ENCODE assay signal across 17 cellular contexts in the genomic region with DNA sequence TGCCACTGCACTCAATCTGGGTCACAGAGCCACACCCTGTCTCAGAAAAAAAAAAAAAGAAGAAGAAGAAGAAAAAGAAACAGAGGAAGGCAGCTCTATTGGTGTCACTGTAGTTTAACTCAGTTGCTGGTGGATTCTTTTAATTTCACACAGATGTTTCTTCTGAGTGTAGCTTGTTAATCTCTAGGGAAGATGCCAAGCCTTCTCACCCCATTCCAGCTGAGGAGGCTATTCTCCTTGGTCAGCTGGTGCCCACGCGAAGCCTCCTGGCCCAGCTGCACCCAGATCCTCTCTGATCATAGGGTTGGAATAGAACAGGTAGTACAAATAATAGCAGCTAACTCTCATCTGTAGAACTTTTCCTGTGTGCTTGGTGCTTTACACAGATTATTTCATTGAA.
A peak's percentile ranks its signal among the peaks of the same experiment; 100 is the strongest.
DNase-seq lines count a peak whose midpoint lies in the region; ATAC-seq and TF ChIP-seq lines count a peak whose summit lies in the region.
"Had no signal": no experiment of that assay in that cellular context is flagged by ENCODE, and none has a peak within 500 bp of the region (broad histone marks: within the 10 kb centered on the region; RNA-seq: fewer than 3 reads in every experiment).

No MANE protein-coding gene starts in this region.

- H3K4me3 ChIP-seq in endodermal cell (ENCODE audit: low read length) (no peak overlapping the region), subcutaneous abdominal adipose tissue (ENCODE audit: low read depth in 1 of 5, low read length in 5 of 5) (peak overlapping the region; percentile 10 to 49 (median 37))
- H3K4me3 ChIP-seq: testis had no signal

- H3K9ac ChIP-seq in endodermal cell (ENCODE audit: extremely low read depth, low read length, poor library complexity, severe bottlenecking), result no peak overlapping the region
- H3K9ac ChIP-seq in subcutaneous abdominal adipose tissue (ENCODE audit: low read length in 5 of 5), result peak overlapping the region in 3 of 5 donors; percentile 16 to 57 (median 23)

- TF ChIP-seq CTCF in endodermal cell (conservative IDR thresholded peaks at IDR 0.05), result no peak
- no peak for TF ChIP-seq CTCF in mesothelial cell of epicardium (IDR thresholded peaks at IDR 0.05; ENCODE audit: unreplicated experiment)
- no peak for TF ChIP-seq CTCF in glutamatergic neuron (IDR thresholded peaks at IDR 0.05; ENCODE audit: partially characterized antibody, unreplicated experiment)

- H3K27me3 ChIP-seq in endodermal cell (ENCODE audit: control insufficient read depth, insufficient read depth, low read length, poor library complexity, severe bottlenecking) (no peaks in the 10 kb centered on the region), subcutaneous abdominal adipose tissue (ENCODE audit: control insufficient read depth in 5 of 5, insufficient read depth in 4 of 5, low read length in 5 of 5) (no peaks in the 10 kb centered on the region)
- H3K27me3 ChIP-seq: testis had no signal

- H3K9me3 Mint-ChIP-seq in endodermal cell (no peaks in the 10 kb centered on the region), mesothelial cell of epicardium (no peaks in the 10 kb centered on the region), glutamatergic neuron (ENCODE audit: unreplicated experiment) (no peaks in the 10 kb centered on the region)
- H3K9me3 Mint-ChIP-seq: naive B cell had no signal

- H3K4me1 ChIP-seq in endodermal cell (ENCODE audit: control insufficient read depth, insufficient read depth, low read length) (no peaks in the 10 kb centered on the region), subcutaneous abdominal adipose tissue (ENCODE audit: control insufficient read depth in 5 of 5, insufficient read depth in 5 of 5, low read length in 5 of 5) (peaks cover 17 to 62% (median 57%) of the 10 kb centered on the region in 5 donors)

- H3K4me3 Mint-ChIP-seq in endodermal cell, result no peak overlapping the region
- H3K4me3 Mint-ChIP-seq in mesothelial cell of epicardium, result no peak overlapping the region
- H3K4me3 Mint-ChIP-seq in glutamatergic neuron (ENCODE audit: unreplicated experiment), result no peak overlapping the region

- DNase-seq in EH (ENCODE audit: low read depth) (peak; percentile 27), endodermal cell (peak; percentile 18), mesothelial cell of epicardium (ENCODE audit: low spot score in 2 of 2, unreplicated experiment in 2 of 2) (no peak), glutamatergic neuron (no peak)
- no peak for DNase-seq in stimulated activated CD4-positive, alpha-beta T cell treated with anti-CD3 and anti-CD28 coated beads, Interleukin-12 subunit alpha, Interleukin-12 subunit beta, amount 100 ng/mL, for 4 hours
- no peak for DNase-seq in NK-92 treated with Interleukin-12 subunit alpha and Interleukin-12 subunit beta, amount 100 ng/mL, for 24 hours (lab: John Stamatoyannopoulos, UW)
- DNase-seq: activated CD4-positive, alpha-beta T cell treated with anti-CD3 and anti-CD28 coated beads for 4 hours; activated effector memory CD4-positive, alpha-beta T cell treated with anti-CD3 and anti-CD28 coated beads, Interleukin-2, amount 50 U/mL, for 16 hours; Calu3; erythroblast; naive B cell; NCI-H1048; NCI-H2081 treated with DMSO at 0.1 percent for 48 hours; testis had no signal

- no peak for ATAC-seq in HG03469 (IDR thresholded peaks at IDR 0.05; ENCODE audit: unreplicated experiment)

- H3K4me1 Mint-ChIP-seq in endodermal cell (peaks cover 48% of the 10 kb centered on the region), mesothelial cell of epicardium (peaks cover 40% of the 10 kb centered on the region), glutamatergic neuron (ENCODE audit: low read depth, unreplicated experiment) (peaks cover 9% of the 10 kb centered on the region)

- WGBS in endodermal cell (ENCODE audit: insufficient coverage in 1 of 2, insufficient read length in 1 of 2), 2 experiments, result 96% methylated on average over 2 of the region's 2 CpGs; no CpG with 5 or more reads in 1 of the 2 experiments

- H3K27ac Mint-ChIP-seq in endodermal cell (no peak overlapping the region), mesothelial cell of epicardium (peak overlapping the region; percentile 27), glutamatergic neuron (ENCODE audit: unreplicated experiment) (no peak overlapping the region)
- H3K27ac Mint-ChIP-seq: progenitor cell of endocrine pancreas had no signal

- H3K27ac ChIP-seq in endodermal cell (ENCODE audit: low read depth, low read length) (no peak overlapping the region), subcutaneous abdominal adipose tissue (ENCODE audit: low read depth, low read length) (peak overlapping the region; percentile 86)
- H3K27ac ChIP-seq: testis had no signal

- H3K27me3 Mint-ChIP-seq in endodermal cell (ENCODE audit: insufficient read depth), result no peaks in the 10 kb centered on the region
- no peaks in the 10 kb centered on the region for H3K27me3 Mint-ChIP-seq in mesothelial cell of epicardium (ENCODE audit: low read depth)
- peaks cover 4% of the 10 kb centered on the region for H3K27me3 Mint-ChIP-seq in glutamatergic neuron (ENCODE audit: unreplicated experiment)

- no peaks in the 10 kb centered on the region for H3K9me3 ChIP-seq in endodermal cell (ENCODE audit: control insufficient read depth, low read length)
- H3K9me3 ChIP-seq in subcutaneous abdominal adipose tissue (ENCODE audit: control insufficient read depth in 5 of 5, low read length in 5 of 5), result no peaks in the 10 kb centered on the region
- H3K9me3 ChIP-seq: testis had no signal

- no peaks in the 10 kb centered on the region for H3K36me3 Mint-ChIP-seq in endodermal cell (ENCODE audit: low read depth)
- no peaks in the 10 kb centered on the region for H3K36me3 Mint-ChIP-seq in mesothelial cell of epicardium
- peaks cover 5% of the 10 kb centered on the region for H3K36me3 Mint-ChIP-seq in glutamatergic neuron (ENCODE audit: unreplicated experiment)
- H3K36me3 Mint-ChIP-seq: naive B cell had no signal

- H3K36me3 ChIP-seq in endodermal cell (ENCODE audit: control insufficient read depth, insufficient read depth, low read length) (no peaks in the 10 kb centered on the region), subcutaneous abdominal adipose tissue (ENCODE audit: control insufficient read depth in 5 of 5, insufficient read depth in 5 of 5, low read length in 5 of 5) (no peaks in the 10 kb centered on the region)

Comparison
In these comparisons a context has a peak if more than half of its experiments do, and no peak if none do; other contexts are left out.
1. DNase-seq: peak in EH (single experiment) and endodermal cell (single experiment); none in mesothelial cell of epicardium (0 of 2), stimulated activated CD4-positive, alpha-beta T cell treated with anti-CD3 and anti-CD28 coated beads, Interleukin-12 subunit alpha, Interleukin-12 subunit beta, amount 100 ng/mL, for 4 hours (single experiment), glutamatergic neuron (single experiment) and NK-92 treated with Interleukin-12 subunit alpha and Interleukin-12 subunit beta, amount 100 ng/mL, for 24 hours (single experiment).